In the genomic region with DNA sequence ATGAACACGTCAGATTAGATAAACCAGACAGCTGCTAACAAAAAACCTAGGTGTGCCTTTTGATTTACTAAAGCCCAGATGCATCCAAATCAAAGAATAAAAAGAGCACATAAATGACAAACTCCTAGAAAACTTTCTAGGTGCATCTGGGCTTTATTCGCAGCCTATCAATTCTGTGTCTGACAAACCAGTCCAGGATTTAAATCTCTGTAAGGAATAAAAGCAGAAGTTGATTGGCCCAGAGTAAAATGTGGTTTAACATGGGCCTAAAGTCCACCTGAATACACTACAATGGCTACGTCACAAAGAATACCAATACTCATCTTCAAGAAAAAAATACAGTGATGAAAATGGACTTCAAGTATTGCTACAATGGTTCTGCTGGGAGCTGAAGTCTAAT, we compare ENCODE assay signal across 11 cellular contexts.
"Had no signal": no experiment of that assay in that cellular context is flagged by ENCODE, and none has a peak within 500 bp of the region (broad histone marks: within the 10 kb centered on the region; RNA-seq: fewer than 3 reads in every experiment).

No MANE protein-coding gene starts in this region.

- ATAC-seq: GM23338, HCT116 had no signal

- H3K27ac ChIP-seq: GM23248 had no signal

- H3K9me3 ChIP-seq: HAP-1 had no signal

- FAIRE-seq: H1, H54 had no signal

- DNase-seq: GM23248, GOT3, H7, H9, HCEC 1CT, HFFc6 had no signal

- H3K4me2 ChIP-seq: GM23338 had no signal

- H3K9ac ChIP-seq: GM23248 had no signal

- H3K4me3 ChIP-seq: GM23248, GM23338, HAP-1 had no signal

- H3K36me3 ChIP-seq: HAP-1 had no signal

- H2AFZ ChIP-seq: GM23248, GM23338 had no signal
